9 cellular contexts compared by ENCODE assay signal in the genomic region with DNA sequence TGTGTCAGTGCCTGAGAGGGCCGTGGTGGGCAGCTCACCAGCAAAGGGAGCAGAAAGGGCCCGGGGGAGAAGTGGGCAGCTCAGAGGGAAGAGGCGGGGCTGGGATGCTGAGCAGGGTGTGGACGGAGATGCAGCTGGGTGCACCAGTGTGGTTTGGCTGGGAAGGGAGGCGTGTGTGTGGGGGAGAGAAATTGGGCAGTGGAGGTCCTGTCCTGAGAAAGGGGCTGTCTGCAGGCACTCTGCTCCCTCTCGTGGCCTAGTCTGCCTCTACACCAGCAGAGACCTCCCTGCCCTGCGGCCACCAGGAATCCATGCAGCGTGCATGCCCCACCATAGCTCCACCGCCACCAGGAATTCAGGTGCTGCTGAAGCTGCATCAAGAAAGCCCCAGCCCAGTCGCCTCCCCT. TPM values are rescaled to one million over a fixed set of nuclear protein-coding genes. Genes with fewer than 3 reads are reported as not detected.
DNase-seq lines count a peak whose midpoint lies in the region; ATAC-seq and TF ChIP-seq lines count a peak whose summit lies in the region.
"Had no signal": no experiment of that assay in that cellular context is flagged by ENCODE, and none has a peak within 500 bp of the region (broad histone marks: within the 10 kb centered on the region; RNA-seq: fewer than 3 reads in every experiment).

No MANE protein-coding gene starts in this region.

- H3K9me3 Mint-ChIP-seq in activated T-helper 1 cell treated with anti-CD3 and anti-CD28 coated beads, Interleukin-12 subunit alpha, Interleukin-12 subunit beta, Interleukin-2, Interleukin-4 antibody, amounts not matched to agents 30 ng/mL and 10 ng/mL and 1 ng/mL, durations not matched to agents 14 hours and 24 hours and 36 hours = no peaks in the 10 kb centered on the region

- ATAC-seq in GM21515 (IDR thresholded peaks at IDR 0.05; ENCODE audit: unreplicated experiment) (no peak), HG02852 (IDR thresholded peaks at IDR 0.05; ENCODE audit: unreplicated experiment) (no peak), HG02678 (IDR thresholded peaks at IDR 0.05; ENCODE audit: unreplicated experiment) (no peak)

- no peaks in the 10 kb centered on the region for H3K36me3 Mint-ChIP-seq in activated T-helper 1 cell treated with anti-CD3 and anti-CD28 coated beads, Interleukin-12 subunit alpha, Interleukin-12 subunit beta, Interleukin-2, Interleukin-4 antibody, amounts not matched to agents 30 ng/mL and 10 ng/mL and 1 ng/mL, durations not matched to agents 14 hours and 24 hours and 36 hours (ENCODE audit: low read depth)

- H3K27ac Mint-ChIP-seq in activated T-helper 1 cell treated with anti-CD3 and anti-CD28 coated beads, Interleukin-12 subunit alpha, Interleukin-12 subunit beta, Interleukin-2, Interleukin-4 antibody, amounts not matched to agents 30 ng/mL and 10 ng/mL and 1 ng/mL, durations not matched to agents 14 hours and 24 hours and 36 hours = no peak overlapping the region

- no peak overlapping the region for H3K9ac ChIP-seq in OCI-LY3 (ENCODE audit: low read length)

- H3K4me1 ChIP-seq in OCI-LY3 (ENCODE audit: low read length) = no peaks in the 10 kb centered on the region

- H3K4me3 ChIP-seq in AG09309 (ENCODE audit: control insufficient read depth, low read depth, low read length) (no peak overlapping the region), OCI-LY3 (ENCODE audit: low read length) (no peak overlapping the region), fibroblast of mammary gland (ENCODE audit: control insufficient read depth, low read depth, low read length) (no peak overlapping the region)

- H3K4me2 ChIP-seq in OCI-LY3 (ENCODE audit: low read length) = peak overlapping the region; percentile 15; the same call in 1 of the 2 replicates

- no peaks in the 10 kb centered on the region for H3K4me1 Mint-ChIP-seq in activated T-helper 1 cell treated with anti-CD3 and anti-CD28 coated beads, Interleukin-12 subunit alpha, Interleukin-12 subunit beta, Interleukin-2, Interleukin-4 antibody, amounts not matched to agents 30 ng/mL and 10 ng/mL and 1 ng/mL, durations not matched to agents 14 hours and 24 hours and 36 hours (ENCODE audit: low read depth)

- H3K27ac ChIP-seq in OCI-LY3 (ENCODE audit: low read length) = no peak overlapping the region

- intact Hi-C loops in activated T-helper 1 cell treated with anti-CD3 and anti-CD28 coated beads, Interleukin-12 subunit alpha, Interleukin-12 subunit beta, Interleukin-2, Interleukin-4 antibody, amounts not matched to agents 30 ng/mL and 10 ng/mL and 1 ng/mL, durations not matched to agents 14 hours and 24 hours and 36 hours (cut with micrococcal nuclease) = no loop called here

- H3K9me3 ChIP-seq in OCI-LY3 (ENCODE audit: insufficient read depth, low read length) = no peaks in the 10 kb centered on the region

- no peaks in the 10 kb centered on the region for H3K36me3 ChIP-seq in OCI-LY3 (replicated peaks; ENCODE audit: low read depth, low read length)

- H4K20me1 ChIP-seq in OCI-LY3 (ENCODE audit: insufficient read depth, low read length) = no peaks in the 10 kb centered on the region

- no peaks in the 10 kb centered on the region for H3K79me2 ChIP-seq in OCI-LY3 (ENCODE audit: low read length)

- H2AFZ ChIP-seq in OCI-LY3 (ENCODE audit: low read depth, low read length) = peak overlapping the region; percentile 73

- H3K4me3 Mint-ChIP-seq in activated T-helper 1 cell treated with anti-CD3 and anti-CD28 coated beads, Interleukin-12 subunit alpha, Interleukin-12 subunit beta, Interleukin-2, Interleukin-4 antibody, amounts not matched to agents 30 ng/mL and 10 ng/mL and 1 ng/mL, durations not matched to agents 14 hours and 24 hours and 36 hours = no peak overlapping the region

- no peak for DNase-seq in AG09309 (ENCODE audit: low read depth)
- DNase-seq in fibroblast of mammary gland (ENCODE audit: low read depth) = peak; percentile 22
- DNase-seq in activated T-helper 1 cell treated with anti-CD3 and anti-CD28 coated beads, Interleukin-12 subunit alpha, Interleukin-12 subunit beta, Interleukin-2, Interleukin-4 antibody, amounts not matched to agents 30 ng/mL and 10 ng/mL and 1 ng/mL, durations not matched to agents 14 hours and 24 hours and 36 hours (ENCODE audit: low spot score) = no peak
- DNase-seq: NCI-H2081 had no signal

- H3K27me3 Mint-ChIP-seq in activated T-helper 1 cell treated with anti-CD3 and anti-CD28 coated beads, Interleukin-12 subunit alpha, Interleukin-12 subunit beta, Interleukin-2, Interleukin-4 antibody, amounts not matched to agents 30 ng/mL and 10 ng/mL and 1 ng/mL, durations not matched to agents 14 hours and 24 hours and 36 hours (ENCODE audit: insufficient read depth) = peaks cover 5% of the 10 kb centered on the region

- H3K27me3 ChIP-seq in OCI-LY3 (ENCODE audit: low read depth, low read length) = peaks cover 20% of the 10 kb centered on the region

- peak; percentile 38 for TF ChIP-seq CTCF in AG09309 (IDR thresholded peaks at IDR 0.05; ENCODE audit: control insufficient read depth, insufficient read depth, low read depth, low read length, missing control alignments)
- peak; percentile 78 for TF ChIP-seq CTCF in GM12873 (IDR thresholded peaks at IDR 0.05; ENCODE audit: insufficient read depth, low read depth, low read length, missing control alignments)
- TF ChIP-seq CTCF in OCI-LY3 (IDR thresholded peaks at IDR 0.05; ENCODE audit: low read depth, low read length) = peak; percentile 46
- peak; percentile 38 for TF ChIP-seq CTCF in fibroblast of mammary gland (conservative IDR thresholded peaks at IDR 0.05; ENCODE audit: control insufficient read depth, insufficient read depth, low read depth, low read length)

RNA-seq across cellular contexts. Expression of gene TMEM121, which starts 6.4 kb away (rescaled TPM):
- total RNA-seq in activated T-helper 1 cell treated with anti-CD3 and anti-CD28 coated beads, Interleukin-12 subunit alpha, Interleukin-12 subunit beta, Interleukin-2, Interleukin-4 antibody, amounts not matched to agents 30 ng/mL and 10 ng/mL and 1 ng/mL, durations not matched to agents 14 hours and 24 hours and 36 hours = 9.9 and 11.7 TPM in 2 replicates

RNA-seq across cellular contexts. Expression of gene TEDC1, which starts 41.7 kb away (rescaled TPM):
- total RNA-seq in activated T-helper 1 cell treated with anti-CD3 and anti-CD28 coated beads, Interleukin-12 subunit alpha, Interleukin-12 subunit beta, Interleukin-2, Interleukin-4 antibody, amounts not matched to agents 30 ng/mL and 10 ng/mL and 1 ng/mL, durations not matched to agents 14 hours and 24 hours and 36 hours = 44.5 and 46.1 TPM in 2 replicates

RNA-seq across cellular contexts. Expression of gene CRIP1, which starts 46.1 kb away (rescaled TPM):
- 97.1 and 103 TPM in 2 replicates for total RNA-seq in activated T-helper 1 cell treated with anti-CD3 and anti-CD28 coated beads, Interleukin-12 subunit alpha, Interleukin-12 subunit beta, Interleukin-2, Interleukin-4 antibody, amounts not matched to agents 30 ng/mL and 10 ng/mL and 1 ng/mL, durations not matched to agents 14 hours and 24 hours and 36 hours

RNA-seq across cellular contexts. Expression of gene CRIP2, which starts 58.1 kb away (rescaled TPM):
- total RNA-seq in activated T-helper 1 cell treated with anti-CD3 and anti-CD28 coated beads, Interleukin-12 subunit alpha, Interleukin-12 subunit beta, Interleukin-2, Interleukin-4 antibody, amounts not matched to agents 30 ng/mL and 10 ng/mL and 1 ng/mL, durations not matched to agents 14 hours and 24 hours and 36 hours = not detected in 2 replicates
